ENCODE assay signal across 10 cellular contexts in genomic region chr5:61790678-61791077, GRCh38.
A peak's percentile ranks its signal among the peaks of the same experiment; 100 is the strongest.
DNase-seq lines count a peak whose midpoint lies in the region; ATAC-seq, FAIRE-seq and TF ChIP-seq lines count a peak whose summit lies in the region.
"Had no signal": no experiment of that assay in that cellular context is flagged by ENCODE, and none has a peak within 500 bp of the region (broad histone marks: within the 10 kb centered on the region; RNA-seq: fewer than 3 reads in every experiment).

No MANE protein-coding gene starts in this region.

- no peaks in the 10 kb centered on the region for H3K36me3 ChIP-seq in GM12878 (ENCODE audit: control insufficient read depth in 2 of 2, insufficient read depth in 2 of 2, low read length in 1 of 2)

- peaks cover 0 to 1% of the 10 kb centered on the region in 2 experiments; a peak in 1 of 4 replicates for H3K27me3 ChIP-seq in GM12878 (replicated peaks in 1 of 2; ENCODE audit: control insufficient read depth in 2 of 2, insufficient read depth in 2 of 2, low read length in 1 of 2)

- POLR2A ChIA-PET in GM10248 (lab: Yijun Ruan, JAX) (no interaction called here), GM12878 (lab: Charles Lee) (no interaction called here)

- WGBS in GM12878 (ENCODE audit: insufficient coverage, insufficient replicate concordance, low lambda C conversion rate, missing lambda C conversion rate), result 0% methylated on average over 2 of the region's 2 CpGs

- H3K4me2 ChIP-seq in GM12878 (ENCODE audit: control insufficient read depth, insufficient read depth), result no peak overlapping the region

- ATAC-seq in GM19035 (IDR thresholded peaks at IDR 0.05; ENCODE audit: unreplicated experiment) (peak; percentile 95), HG02885 (IDR thresholded peaks at IDR 0.05; ENCODE audit: poor library complexity, unreplicated experiment) (peak; percentile 96), GM12878 (peak; percentile 81)

- H3K9me3 ChIP-seq in GM12878 (replicated peaks; ENCODE audit: control insufficient read depth, insufficient read depth, low read length), result no peaks in the 10 kb centered on the region

- H4K20me1 ChIP-seq in GM12878 (ENCODE audit: control insufficient read depth, insufficient read depth), result no peaks in the 10 kb centered on the region

- H3K27ac ChIP-seq in GM12878 (ENCODE audit: control insufficient read depth, insufficient read depth), result no peak overlapping the region

- peak; percentile 29 for DNase-seq in GM10248 (ENCODE audit: extremely low spot score)
- no peak for DNase-seq in GM12878 (ENCODE audit: low read depth, low spot score)
- no peak for DNase-seq in DMS114 treated with DMSO at 0.1 percent for 48 hours (lab: John Stamatoyannopoulos, UW; ENCODE audit: unreplicated experiment)
- DNase-seq in DMS79 (lab: John Stamatoyannopoulos, UW), result no peak
- DNase-seq in SKM-1 (lab: John Stamatoyannopoulos, UW; ENCODE audit: unreplicated experiment), result no peak
- DNase-seq in RPMI8226, result no peak
- DNase-seq: NCI-H526 had no signal

- intact Hi-C loops in GM12878 (cut with micrococcal nuclease; ENCODE audit: unreplicated experiment), result no loop called here

- no peak overlapping the region for H3K9ac ChIP-seq in GM12878 (ENCODE audit: control insufficient read depth, insufficient read depth, low read length)

- TF ChIP-seq EP300 in GM12878 (IDR thresholded peaks at IDR 0.05; ENCODE audit: borderline replicate concordance in 1 of 2, control insufficient read depth in 1 of 2, low read depth in 2 of 2, low read length in 2 of 2), result 0 out of 4 replicates have a peak, but pooled peaks of 1 of the 2 experiments have one; percentile 8

- H3K79me2 ChIP-seq in GM12878 (ENCODE audit: control insufficient read depth, insufficient read depth, low read length), result no peaks in the 10 kb centered on the region

- no TSS peak for BruUV-seq in GM12878 (replicated peaks; lab: Mats Ljungman, UMichigan)

- no peaks in the 10 kb centered on the region for H3K4me1 ChIP-seq in GM12878 (ENCODE audit: control insufficient read depth, insufficient read depth, low read length)

- no peak for FAIRE-seq in GM12878 (lab: Jason Lieb, UNC)
- FAIRE-seq: astrocyte had no signal

- no peak for TF ChIP-seq POLR2A in GM12878 (IDR thresholded peaks at IDR 0.05; ENCODE audit: low read depth, low read length)

- TF ChIP-seq RAD21 in GM12878 (IDR thresholded peaks at IDR 0.05; ENCODE audit: insufficient read depth, low read depth, low read length), result no peak

- SMC1A ChIA-PET in GM12878 (lab: Charles Lee; ENCODE audit: uncharacterized antibody, unreplicated experiment), result no interaction called here

- RAD21 ChIA-PET in GM12878 (lab: Charles Lee; ENCODE audit: unreplicated experiment), result no interaction called here

- TF ChIP-seq CTCF in GM10248 (IDR thresholded peaks at IDR 0.05; ENCODE audit: control extremely low read depth, extremely low read depth, low read depth, missing control alignments), result no peak
- no peak for TF ChIP-seq CTCF in GM12878 (IDR thresholded peaks at IDR 0.05 in 2 of 3, conservative IDR thresholded peaks at IDR 0.05 in 1 of 3; ENCODE audit: control insufficient read depth in 2 of 3, extremely low read depth in 1 of 3, insufficient read depth in 1 of 3, low read depth in 3 of 3, low read length in 3 of 3)

- in situ Hi-C loops in GM12878 (cut with MboI), result no loop called here

- no peak overlapping the region for H2AFZ ChIP-seq in GM12878 (ENCODE audit: control insufficient read depth, low read depth, low read length)

- CTCF ChIA-PET in GM10248 (lab: Yijun Ruan, JAX), result no interaction called here
- CTCF ChIA-PET in GM12878 (lab: Yijun Ruan, JAX), result no interaction called here

- no peak overlapping the region for H3K4me3 ChIP-seq in GM12878

TF ChIP-seq in GM12878, 131 proteins besides CTCF, POLR2A, EP300 and RAD21:
- TF ChIP-seq TCF3 (IDR thresholded peaks at IDR 0.05; ENCODE audit: borderline replicate concordance, insufficient read depth, low read depth, low read length), result peak; percentile 51; the same call in 1 of the 2 replicates
- TF ChIP-seq CBX3 (IDR thresholded peaks at IDR 0.05; ENCODE audit: borderline replicate concordance, low read depth), result no peak
- TF ChIP-seq TCF12 (IDR thresholded peaks at IDR 0.05; ENCODE audit: low read depth, low read length), result 0 out of 2 replicates have a peak, but pooled peaks have one; percentile 30
